Comparison of ENCODE assay signal across 9 cellular contexts in the genomic region with DNA sequence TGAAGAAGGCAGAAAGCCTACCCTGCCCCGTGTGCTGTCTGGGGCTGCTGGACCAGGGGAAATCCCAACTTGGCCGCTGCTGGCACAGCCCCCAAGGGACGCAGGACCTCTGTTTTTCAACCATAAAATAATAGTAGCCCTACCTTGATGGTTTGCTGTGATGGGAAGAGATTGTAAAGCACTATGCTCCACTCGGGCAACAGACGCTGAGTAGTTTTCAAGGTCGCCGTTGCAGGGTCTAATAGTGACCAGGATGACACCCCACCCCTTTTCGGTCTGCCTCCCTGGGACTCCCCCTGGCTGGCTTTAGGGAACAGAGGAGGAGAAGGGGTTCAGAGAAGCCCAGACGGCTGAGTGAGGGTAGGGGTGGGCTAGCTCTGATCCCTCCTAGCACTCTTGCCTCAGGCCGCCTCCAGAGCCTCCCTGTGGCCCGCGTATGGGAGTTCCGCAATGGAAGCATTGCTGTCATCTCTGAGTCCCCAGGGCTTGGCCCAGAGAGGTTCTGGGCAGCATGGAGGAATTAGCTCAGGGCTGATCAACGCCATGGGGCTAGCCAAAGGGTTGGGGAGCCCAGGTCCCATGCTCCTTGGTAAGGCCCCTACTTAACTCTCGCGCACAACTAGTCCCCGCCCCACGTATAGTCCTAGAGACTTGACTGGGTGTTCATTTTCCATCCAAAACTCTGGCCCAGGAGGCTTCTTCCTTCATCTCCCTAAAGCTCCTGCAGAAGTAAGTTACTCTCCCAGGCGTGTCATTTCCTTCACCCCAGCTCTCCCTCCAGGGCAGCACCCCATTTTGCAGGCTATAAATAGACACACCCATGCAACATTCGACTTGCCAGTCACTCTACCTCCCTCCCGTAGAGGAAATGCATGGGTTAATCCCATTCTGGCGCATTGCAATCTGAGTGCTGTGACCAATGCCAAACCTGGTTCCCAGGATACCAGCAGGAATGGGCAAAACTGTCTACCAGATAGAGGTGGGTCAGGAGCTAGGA. TPM values are rescaled to one million over a fixed set of nuclear protein-coding genes. Genes with fewer than 3 reads are reported as not detected.
DNase-seq lines count a peak whose midpoint lies in the region; ATAC-seq and TF ChIP-seq lines count a peak whose summit lies in the region.
"Had no signal": no experiment of that assay in that cellular context is flagged by ENCODE, and none has a peak within 500 bp of the region (broad histone marks: within the 10 kb centered on the region; RNA-seq: fewer than 3 reads in every experiment).

No MANE protein-coding gene starts in this region.

- H3K27me3 Mint-ChIP-seq in CD8-positive, alpha-beta memory T cell: peaks cover 0 to 12% of the 10 kb centered on the region in 2 donors
- H3K27me3 Mint-ChIP-seq in memory B cell: no peaks in the 10 kb centered on the region

- peak overlapping the region; percentile 97 to 100 (median 98) for H3K27ac Mint-ChIP-seq in CD8-positive, alpha-beta memory T cell
- H3K27ac Mint-ChIP-seq in memory B cell: peak overlapping the region; percentile 100

- H3K36me3 Mint-ChIP-seq in CD8-positive, alpha-beta memory T cell: peaks cover 18 to 45% (median 29%) of the 10 kb centered on the region in 3 donors
- peaks cover 20% of the 10 kb centered on the region for H3K36me3 Mint-ChIP-seq in memory B cell

- H3K9me3 ChIP-seq in CD8-positive, alpha-beta memory T cell (ENCODE audit: low read length): no peaks in the 10 kb centered on the region

- no peak for TF ChIP-seq CTCF in brain microvascular endothelial cell (IDR thresholded peaks at IDR 0.05; ENCODE audit: low read depth, low read length, missing control alignments)

- peak overlapping the region; percentile 80 for H3K4me3 ChIP-seq in CD8-positive, alpha-beta memory T cell (ENCODE audit: low read length)
- peak overlapping the region; percentile 53 for H3K4me3 ChIP-seq in brain microvascular endothelial cell (ENCODE audit: low read depth, low read length)

- CTCF ChIA-PET in CD8-positive, alpha-beta memory T cell (lab: Charles Lee): interaction anchor here (1.1 to 14.5 kb wide), 15 partner anchors 8 to 219 kb away, joined by 3 to 222 read pairs (median 31); no protein-coding TSS in a partner anchor

- H3K4me3 Mint-ChIP-seq in CD8-positive, alpha-beta memory T cell: peak overlapping the region; percentile 88 to 96 (median 91)
- peak overlapping the region; percentile 92 for H3K4me3 Mint-ChIP-seq in memory B cell

- H3K27ac ChIP-seq in CD8-positive, alpha-beta memory T cell (ENCODE audit: low read depth, low read length): peak overlapping the region; percentile 96
- peak overlapping the region; percentile 82 for H3K27ac ChIP-seq in brain microvascular endothelial cell

- no peaks in the 10 kb centered on the region for H3K9me3 Mint-ChIP-seq in CD8-positive, alpha-beta memory T cell
- H3K9me3 Mint-ChIP-seq in memory B cell: no peaks in the 10 kb centered on the region

- peaks cover 33% of the 10 kb centered on the region for H3K36me3 ChIP-seq in CD8-positive, alpha-beta memory T cell (ENCODE audit: insufficient read depth, low read length)
- peaks cover 26% of the 10 kb centered on the region for H3K36me3 ChIP-seq in brain microvascular endothelial cell (replicated peaks)

- peaks cover 71% of the 10 kb centered on the region for H3K4me1 ChIP-seq in CD8-positive, alpha-beta memory T cell (ENCODE audit: insufficient read depth, low read length)

- in situ Hi-C loops in brain microvascular endothelial cell (cut with HindIII; ENCODE audit: low pct_ligation_motif_present, low sequenced_read_pairs): no loop called here

- H3K27me3 ChIP-seq in CD8-positive, alpha-beta memory T cell (ENCODE audit: insufficient read depth, low read length, poor library complexity, severe bottlenecking): no peaks in the 10 kb centered on the region
- no peaks in the 10 kb centered on the region for H3K27me3 ChIP-seq in brain microvascular endothelial cell (replicated peaks)

- H3K4me1 Mint-ChIP-seq in CD8-positive, alpha-beta memory T cell: peaks cover 62 to 75% (median 71%) of the 10 kb centered on the region in 3 donors
- peaks cover 51% of the 10 kb centered on the region for H3K4me1 Mint-ChIP-seq in memory B cell

- DNase-seq in CD8-positive, alpha-beta memory T cell: peak in 3 of 5 donors; percentile 8 to 56 (median 36)
- peak; percentile 45 for DNase-seq in NCI-H69 (lab: John Stamatoyannopoulos, UW)
- no peak for DNase-seq in brain microvascular endothelial cell
- DNase-seq in memory B cell (ENCODE audit: low spot score in 2 of 2): peak in 1 of 2 donors; percentile 52
- peak; percentile 50 for DNase-seq in ureter (ENCODE audit: low spot score)
- DNase-seq in GF-D8 (lab: John Stamatoyannopoulos, UW): no peak
- no peak for DNase-seq in cerebellum (ENCODE audit: low spot score)

- ATAC-seq in GM21786 (IDR thresholded peaks at IDR 0.05; ENCODE audit: unreplicated experiment): peak; percentile 16
- ATAC-seq in memory B cell (ENCODE audit: low read depth): peak; percentile 21

- POLR2A ChIA-PET in CD8-positive, alpha-beta memory T cell (lab: Charles Lee): interaction anchor here (0.5 to 7.3 kb wide), 19 partner anchors 9 to 322 kb away, joined by 3 to 104 read pairs (median 13); a partner anchor contains a TSS

RNA-seq across cellular contexts. Expression of a gene that starts 1.1 kb away (rescaled TPM):
- total RNA-seq in CD8-positive, alpha-beta memory T cell: 100 to 1,000 TPM; 115 to 121 TPM
- 204 TPM for polyA plus RNA-seq in CD8-positive, alpha-beta memory T cell
- 40.8 TPM for total RNA-seq in ureter
- 2.4 TPM for total RNA-seq in cerebellum

RNA-seq across cellular contexts. Expression of a gene that starts 51.7 kb away (rescaled TPM):
- 10 to 100 TPM; 83.0 to 84.3 TPM for total RNA-seq in CD8-positive, alpha-beta memory T cell
- not detected for polyA plus RNA-seq in CD8-positive, alpha-beta memory T cell
- not detected for total RNA-seq in ureter
- not detected for total RNA-seq in cerebellum
- total RNA-seq: pulmonary artery endothelial cell had no signal

Comparison
In these comparisons a context has a peak if more than half of its experiments do, and no peak if none do; other contexts are left out.
1. DNase-seq: peak in CD8-positive, alpha-beta memory T cell (3 of 5), NCI-H69 (single experiment) and ureter (single experiment); none in brain microvascular endothelial cell (single experiment), GF-D8 (single experiment) and cerebellum (single experiment).
2. RNA of a gene that starts 1.1 kb away (total RNA-seq): 115 to 121 TPM in CD8-positive, alpha-beta memory T cell and 40.8 TPM in ureter (single experiment); 2.4 TPM in cerebellum (single experiment); every median in the first group is over 10 times any median in the second.
3. RNA of a gene that starts 51.7 kb away (total RNA-seq): 83.0 to 84.3 TPM in CD8-positive, alpha-beta memory T cell; not detected in ureter (single experiment) and not detected in cerebellum (single experiment); every median in the first group is over 10 times any median in the second.